24 cellular contexts compared by ENCODE assay signal in the genomic region with DNA sequence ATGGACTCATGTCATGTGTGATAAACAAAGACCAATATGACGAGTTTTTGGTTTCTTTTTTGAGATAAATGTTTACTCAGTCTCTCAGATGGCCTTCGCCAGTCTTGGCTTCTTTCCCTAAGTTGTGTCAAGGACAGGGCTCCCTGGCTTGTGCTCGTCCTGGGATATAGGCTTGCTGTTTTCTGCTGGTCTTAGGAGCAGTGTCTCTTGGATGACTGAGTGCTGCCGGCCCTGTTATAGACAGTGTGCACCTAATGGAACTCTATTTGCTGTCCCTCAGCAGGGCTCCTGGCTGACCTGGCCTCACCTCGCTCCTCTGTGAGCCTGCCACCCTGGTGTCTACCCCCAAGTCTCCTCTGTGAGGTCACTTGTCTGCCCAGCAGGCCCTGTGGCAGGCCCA.
"Had no signal": no experiment of that assay in that cellular context is flagged by ENCODE, and none has a peak within 500 bp of the region (broad histone marks: within the 10 kb centered on the region; RNA-seq: fewer than 3 reads in every experiment).

No MANE protein-coding gene starts in this region.

- H3K4me3 ChIP-seq: coronary artery, dorsolateral prefrontal cortex, gastrocnemius medialis, hepatocyte, right atrium auricular region, spleen, tibial artery had no signal

- ATAC-seq: activated naive CD4-positive, alpha-beta T cell treated with anti-CD3 and anti-CD28 coated beads, Interleukin-2, amount 50 U/mL, for 72 hours; activated T-cell treated with anti-CD3 and anti-CD28 coated beads, Interleukin-2, amount 50 U/mL, for 72 hours; effector memory CD8-positive, alpha-beta T cell; gastrocnemius medialis; left ventricle myocardium superior had no signal

- FAIRE-seq: TTC549 had no signal

- DNase-seq: activated CD4-positive, alpha-beta T cell treated with anti-CD3 and anti-CD28 coated beads for 4 hours; activated CD4-positive, alpha-beta T cell treated with anti-CD3 and anti-CD28 coated beads, Interleukin-2, amount 50 U/mL, for 4 hours; activated naive CD4-positive, alpha-beta T cell; activated T-cell treated with anti-CD3 and anti-CD28 coated beads for 4 hours; activated T-cell treated with anti-CD3 and anti-CD28 coated beads, Interleukin-2, amount 50 U/mL, for 72 hours; cerebellar nuclear complex; effector memory CD8-positive, alpha-beta T cell; erythroblast; gastrocnemius medialis; glutamatergic neuron; islet precursor cell; left ventricle myocardium superior; spleen; stimulated activated CD4-positive, alpha-beta T cell treated with anti-CD3 and anti-CD28 coated beads, Interleukin-4, amount 100 ng/mL, for 1 hour; T-helper 1 cell; tibial artery had no signal

- H2AFZ ChIP-seq: hepatocyte had no signal

- H3K4me2 ChIP-seq: hepatocyte had no signal

- H3K27ac ChIP-seq: coronary artery, gastrocnemius medialis, hepatocyte, neutrophil, right atrium auricular region, tibial artery, VCaP had no signal

- H3K27me3 ChIP-seq: dorsolateral prefrontal cortex, gastrocnemius medialis, hepatocyte, neutrophil, right atrium auricular region, spleen, tibial artery had no signal

- H3K9me3 ChIP-seq: gastrocnemius medialis, neutrophil, right atrium auricular region, spleen, tibial artery had no signal

- H3K79me2 ChIP-seq: hepatocyte had no signal

- H3K4me1 ChIP-seq: gastrocnemius medialis, right atrium auricular region, spleen, tibial artery had no signal

- H3K36me3 ChIP-seq: gastrocnemius medialis, neutrophil, right atrium auricular region, spleen, tibial artery had no signal
